Comparison of ENCODE assay signal across 15 cellular contexts in genomic region chr1:27057801-27058647, GRCh38. TPM values are rescaled to one million over a fixed set of nuclear protein-coding genes. Genes with fewer than 3 reads are reported as not detected.
DNase-seq lines count a peak whose midpoint lies in the region; ATAC-seq, FAIRE-seq and TF ChIP-seq lines count a peak whose summit lies in the region.
"Had no signal": no experiment of that assay in that cellular context is flagged by ENCODE, and none has a peak within 500 bp of the region (broad histone marks: within the 10 kb centered on the region; RNA-seq: fewer than 3 reads in every experiment).

No MANE protein-coding gene starts in this region.

- peak; percentile 78 for DNase-seq in GM23338 (ENCODE audit: low spot score)
- DNase-seq in NCI-H526 (lab: John Stamatoyannopoulos, UW), result peak; percentile 88 to 91
- peak; percentile 16 for DNase-seq in fibroblast of peridontal ligament (ENCODE audit: extremely low read depth)
- peak in 9 of 10 donors; percentile 17 to 93 (median 58) for DNase-seq in posterior cingulate gyrus
- DNase-seq in activated CD4-positive, alpha-beta T cell treated with anti-CD3 and anti-CD28 coated beads, Interleukin-2, amount 50 U/mL, for 4 hours, result no peak
- no peak for DNase-seq in GM12891 (ENCODE audit: insufficient read length, low spot score)
- DNase-seq: CD4-positive, alpha-beta memory T cell; heart right ventricle; stimulated activated CD4-positive, alpha-beta T cell treated with anti-CD3 and anti-CD28 coated beads, Interleukin-4, amount 100 ng/mL, for 4 hours had no signal

- H2AFZ ChIP-seq in GM23338, result peak overlapping the region; percentile 1; the same call in 1 of the 2 replicates

- ATAC-seq in GM23338 (peak; percentile 71), HG02759 (IDR thresholded peaks at IDR 0.05; ENCODE audit: unreplicated experiment) (no peak), GM19455 (IDR thresholded peaks at IDR 0.05; ENCODE audit: unreplicated experiment) (no peak)

- peaks cover 39% of the 10 kb centered on the region for H3K4me1 ChIP-seq in GM23338 (ENCODE audit: insufficient read depth)
- H3K4me1 ChIP-seq: thyroid gland had no signal

- peak overlapping the region; percentile 30 for H3K4me3 ChIP-seq in GM23338
- H3K4me3 ChIP-seq: coronary artery, heart right ventricle, thyroid gland had no signal

- H3K27me3 Mint-ChIP-seq in GM23338 (ENCODE audit: insufficient read depth, low read depth, poor library complexity), result peaks cover 9% of the 10 kb centered on the region
- H3K27me3 Mint-ChIP-seq: CD4-positive, alpha-beta memory T cell had no signal

- peak overlapping the region; percentile 67 for H3K4me3 Mint-ChIP-seq in GM23338
- H3K4me3 Mint-ChIP-seq: CD4-positive, alpha-beta memory T cell; neural crest cell had no signal

- H3K4me2 ChIP-seq in GM23338, result peak overlapping the region; percentile 66

- H3K27me3 ChIP-seq in GM23338 (ENCODE audit: insufficient read depth), result no peaks in the 10 kb centered on the region
- H3K27me3 ChIP-seq: heart right ventricle, thyroid gland had no signal

- H3K9me2 ChIP-seq in GM23338 (ENCODE audit: insufficient read depth), result no peaks in the 10 kb centered on the region

- peaks cover 8% of the 10 kb centered on the region for H3K36me3 Mint-ChIP-seq in GM23338 (ENCODE audit: low read depth)
- H3K36me3 Mint-ChIP-seq: CD4-positive, alpha-beta memory T cell had no signal

- peaks cover 8% of the 10 kb centered on the region for H3K9me3 Mint-ChIP-seq in GM23338
- H3K9me3 Mint-ChIP-seq: CD4-positive, alpha-beta memory T cell; neural crest cell had no signal

- no peak for TF ChIP-seq POLR2A in GM12891 (IDR thresholded peaks at IDR 0.05; ENCODE audit: low read depth, low read length)

- peak overlapping the region; percentile 98 for H3K27ac Mint-ChIP-seq in GM23338

- H3K36me3 ChIP-seq in GM23338 (ENCODE audit: insufficient read depth), result no peaks in the 10 kb centered on the region
- H3K36me3 ChIP-seq: heart right ventricle, thyroid gland had no signal

- no peaks in the 10 kb centered on the region for H3K79me2 ChIP-seq in GM23338 (replicated peaks; ENCODE audit: insufficient read depth)

- intact Hi-C loops in posterior cingulate gyrus (cut with DNase I), result no loop called here

- no peak for FAIRE-seq in GM12891 (lab: Jason Lieb, UNC)
- FAIRE-seq: GM12892 had no signal

- peak overlapping the region; percentile 94 for H3K27ac ChIP-seq in GM23338 (ENCODE audit: low read depth)
- H3K27ac ChIP-seq: coronary artery, thyroid gland had no signal

- TF ChIP-seq CTCF in GM23338 (conservative IDR thresholded peaks at IDR 0.05; ENCODE audit: low read depth in 2 of 2), result no peak

- H3F3A ChIP-seq in GM23338 (replicated peaks; ENCODE audit: low read depth), result peaks cover 11% of the 10 kb centered on the region; the same call in 1 of the 2 replicates

- H4K20me1 ChIP-seq in GM23338 (replicated peaks; ENCODE audit: insufficient read depth), result no peaks in the 10 kb centered on the region

- H3K4me1 Mint-ChIP-seq in GM23338, result peaks cover 36% of the 10 kb centered on the region
- H3K4me1 Mint-ChIP-seq: CD4-positive, alpha-beta memory T cell had no signal

TF ChIP-seq in GM23338, 12 proteins besides CTCF, POLR2A, EP300 and RAD21 (continues in another document):
- no peak for TF ChIP-seq JUNB (IDR thresholded peaks at IDR 0.05; ENCODE audit: unreplicated experiment)

TF ChIP-seq in GM12891, 5 proteins besides CTCF, POLR2A, EP300 and RAD21:
- TF ChIP-seq PAX5 (IDR thresholded peaks at IDR 0.05; ENCODE audit: insufficient read depth, low read length, severe bottlenecking) (no peak), POU2F2 (IDR thresholded peaks at IDR 0.05; ENCODE audit: low read depth, low read length) (no peak), POLR2AphosphoS5 (IDR thresholded peaks at IDR 0.05; ENCODE audit: low read depth, low read length) (no peak), SPI1 (IDR thresholded peaks at IDR 0.05; ENCODE audit: low read depth, low read length) (no peak)
TF ChIP-seq in GM12891: peak in this region for 0.

RNA-seq across cellular contexts. Expression of gene TENT5B, which starts 45.4 kb away (rescaled TPM):
- total RNA-seq in GM23338 (2014; rRNA removed; shearing (Covaris generic)), result 160 and 170 TPM in 2 replicates
- 69.1 and 78.0 TPM in 2 replicates for polyA plus RNA-seq in GM23338 (2016; fragmentation: Nextera tagmentation; extraction: Ambion mirVana)
- polyA plus RNA-seq in GM12891 (2012; ENCODE audit: low read depth, missing spikeins), result not detected
- total RNA-seq: CD4-positive, alpha-beta memory T cell had no signal
- polyA plus RNA-seq: CD4-positive, alpha-beta memory T cell had no signal

Comparison
In these comparisons a context has a peak if more than half of its experiments do, and no peak if none do; other contexts are left out.
1. DNase-seq: peak in GM23338 (single experiment), NCI-H526 (2 of 2), fibroblast of peridontal ligament (single experiment) and posterior cingulate gyrus (9 of 10); none in activated CD4-positive, alpha-beta T cell treated with anti-CD3 and anti-CD28 coated beads, Interleukin-2, amount 50 U/mL, for 4 hours (0 of 2) and GM12891 (single experiment).